ENCODE assay signal across 21 cellular contexts in genomic region chr2:147649288-147649687, GRCh38.
"Had no signal": no experiment of that assay in that cellular context is flagged by ENCODE, and none has a peak within 500 bp of the region (broad histone marks: within the 10 kb centered on the region; RNA-seq: fewer than 3 reads in every experiment).

No MANE protein-coding gene starts in this region.

- H3K4me1 Mint-ChIP-seq: central memory CD8-positive, alpha-beta T cell had no signal

- H3K27ac ChIP-seq: brain microvascular endothelial cell, colonic mucosa, psoas muscle, suprapubic skin, transverse colon, vagina had no signal

- H3K4me3 Mint-ChIP-seq: activated CD4-positive, alpha-beta T cell treated with anti-CD3 and anti-CD28 coated beads, Interleukin-2, amount 10 ng/mL, durations not matched to agents 7 days and 5 days; activated CD8-positive, alpha-beta T cell treated with anti-CD3 and anti-CD28 coated beads, Interleukin-2, amount 10 ng/mL, durations not matched to agents 7 days and 5 days; activated naive CD4-positive, alpha-beta T cell treated with anti-CD3 and anti-CD28 coated beads for 36 hours; activated T-cell treated with anti-CD3 and anti-CD28 coated beads, Interleukin-2, amount 50 U/mL, for 24 hours; central memory CD8-positive, alpha-beta T cell; mesothelial cell of epicardium; natural killer cell treated with Interleukin-12 subunit alpha and Interleukin-12 subunit beta and Interleukin-15 and Interleukin-18, amount 100 ng/mL, for 72 hours had no signal

- H3K9me3 Mint-ChIP-seq: activated CD4-positive, alpha-beta T cell treated with anti-CD3 and anti-CD28 coated beads, Interleukin-2, amount 10 ng/mL, durations not matched to agents 7 days and 5 days; activated naive CD4-positive, alpha-beta T cell treated with anti-CD3 and anti-CD28 coated beads for 36 hours; activated T-cell treated with anti-CD3 and anti-CD28 coated beads, Interleukin-2, amount 50 U/mL, for 24 hours; activated T-helper 2 cell treated with anti-CD3 and anti-CD28 coated beads, Interferon-gamma antibody, Interleukin-2, Interleukin-4, amounts not matched to agents 10 μg/mL and 5 μg/mL and 100 μg/mL, durations not matched to agents 14 hours and 24 hours and 36 hours; central memory CD8-positive, alpha-beta T cell; mesothelial cell of epicardium; natural killer cell treated with Interleukin-12 subunit alpha and Interleukin-12 subunit beta and Interleukin-15 and Interleukin-18, amount 100 ng/mL, for 72 hours had no signal

- H3K27ac Mint-ChIP-seq: activated CD4-positive, alpha-beta T cell treated with anti-CD3 and anti-CD28 coated beads, Interleukin-2, amount 10 ng/mL, durations not matched to agents 7 days and 5 days; activated CD8-positive, alpha-beta T cell treated with anti-CD3 and anti-CD28 coated beads, Interleukin-2, amount 10 ng/mL, durations not matched to agents 7 days and 5 days; activated naive CD4-positive, alpha-beta T cell treated with anti-CD3 and anti-CD28 coated beads for 36 hours; activated T-cell treated with anti-CD3 and anti-CD28 coated beads, Interleukin-2, amount 50 U/mL, for 24 hours; activated T-helper 2 cell treated with anti-CD3 and anti-CD28 coated beads, Interferon-gamma antibody, Interleukin-2, Interleukin-4, amounts not matched to agents 10 μg/mL and 5 μg/mL and 100 μg/mL, durations not matched to agents 14 hours and 24 hours and 36 hours; mesothelial cell of epicardium; natural killer cell treated with Interleukin-12 subunit alpha and Interleukin-12 subunit beta and Interleukin-15 and Interleukin-18, amount 100 ng/mL, for 72 hours had no signal

- DNase-seq: activated CD4-positive, alpha-beta T cell treated with anti-CD3 and anti-CD28 coated beads, Interleukin-2, amount 10 ng/mL, durations not matched to agents 7 days and 5 days; activated CD8-positive, alpha-beta T cell treated with anti-CD3 and anti-CD28 coated beads, Interleukin-2, amount 10 ng/mL, durations not matched to agents 7 days and 5 days; activated naive CD4-positive, alpha-beta T cell treated with anti-CD3 and anti-CD28 coated beads for 36 hours; activated T-cell treated with anti-CD3 and anti-CD28 coated beads, Interleukin-2, amount 50 U/mL, for 24 hours; brain microvascular endothelial cell; colonic mucosa; erythroblast; foreskin melanocyte; glutamatergic neuron; hypothalamus; psoas muscle; right cardiac atrium; stimulated activated naive CD8-positive, alpha-beta T cell treated with anti-CD3 and anti-CD28 coated beads, Interleukin-15, Interleukin-2, amounts not matched to agents 100 U/mL and 50 U/mL, for 24 hours; transverse colon had no signal

- H3K27me3 Mint-ChIP-seq: activated CD4-positive, alpha-beta T cell treated with anti-CD3 and anti-CD28 coated beads, Interleukin-2, amount 10 ng/mL, durations not matched to agents 7 days and 5 days; activated T-cell treated with anti-CD3 and anti-CD28 coated beads, Interleukin-2, amount 50 U/mL, for 24 hours; central memory CD8-positive, alpha-beta T cell; natural killer cell treated with Interleukin-12 subunit alpha and Interleukin-12 subunit beta and Interleukin-15 and Interleukin-18, amount 100 ng/mL, for 72 hours had no signal

- ATAC-seq: activated CD4-positive, CD25-positive, alpha-beta regulatory T cell treated with anti-CD3 and anti-CD28 coated beads, Interleukin-2, amount 50 U/mL, for 24 hours; activated CD8-positive, alpha-beta T cell treated with anti-CD3 and anti-CD28 coated beads, Interleukin-2, amount 10 ng/mL, durations not matched to agents 7 days and 5 days; natural killer cell treated with Interleukin-12 subunit alpha and Interleukin-12 subunit beta and Interleukin-15 and Interleukin-18, amount 100 ng/mL, for 72 hours; psoas muscle; right cardiac atrium; stimulated activated naive CD8-positive, alpha-beta T cell treated with anti-CD3 and anti-CD28 coated beads, Interleukin-15, Interleukin-2, amounts not matched to agents 100 U/mL and 50 U/mL, for 24 hours had no signal

- H3K36me3 Mint-ChIP-seq: mesothelial cell of epicardium; natural killer cell treated with Interleukin-12 subunit alpha and Interleukin-12 subunit beta and Interleukin-15 and Interleukin-18, amount 100 ng/mL, for 72 hours had no signal
